20 cellular contexts compared by ENCODE assay signal in genomic region chrX:11080721-11081120, GRCh38. TPM values are rescaled to one million over a fixed set of nuclear protein-coding genes. Genes with fewer than 3 reads are reported as not detected.
A peak's percentile ranks its signal among the peaks of the same experiment; 100 is the strongest.
DNase-seq lines count a peak whose midpoint lies in the region; ATAC-seq and TF ChIP-seq lines count a peak whose summit lies in the region.
"Had no signal": no experiment of that assay in that cellular context is flagged by ENCODE, and none has a peak within 500 bp of the region (broad histone marks: within the 10 kb centered on the region; RNA-seq: fewer than 3 reads in every experiment).

No MANE protein-coding gene starts in this region.

- H4K12ac ChIP-seq in trophoblast cell (ENCODE audit: low read depth, low read length) = no peak overlapping the region

- no CpG with 5 or more reads among the region's 4 CpGs for WGBS in trophoblast cell (ENCODE audit: extremely low coverage, insufficient coverage, insufficient read length)
- WGBS in thyroid gland, 2 donors = 34 to 43% methylated on average over 4 of the region's 4 CpGs
- WGBS in ovary, 3 donors = 78 to 83% (median 83%) methylated on average over 4 of the region's 4 CpGs

- no peak overlapping the region for H4K91ac ChIP-seq in trophoblast cell (ENCODE audit: low read depth, low read length)

- H3K4me3 ChIP-seq in trophoblast cell (ENCODE audit: low read depth, low read length) = no peak overlapping the region
- H3K4me3 ChIP-seq in thyroid gland (replicated peaks in 1 of 3) = no peak overlapping the region
- no peak overlapping the region for H3K4me3 ChIP-seq in CD4-positive, alpha-beta memory T cell (ENCODE audit: low read length in 2 of 2)
- no peak overlapping the region for H3K4me3 ChIP-seq in ovary
- H3K4me3 ChIP-seq: BLaER1 had no signal

- ATAC-seq in HG03432 (IDR thresholded peaks at IDR 0.05; ENCODE audit: unreplicated experiment) = no peak
- ATAC-seq: CD8-positive, alpha-beta T cell had no signal

- peak overlapping the region in 2 of 3 experiments; percentile 72 to 84 for H3K27ac Mint-ChIP-seq in nephron
- no peak overlapping the region for H3K27ac Mint-ChIP-seq in CD4-positive, alpha-beta memory T cell
- H3K27ac Mint-ChIP-seq: CD14-positive monocyte; CD4-positive, CD25-positive, alpha-beta regulatory T cell; CD8-positive, alpha-beta T cell had no signal

- H3K4me1 Mint-ChIP-seq in nephron = peaks cover 10% of the 10 kb centered on the region
- no peaks in the 10 kb centered on the region for H3K4me1 Mint-ChIP-seq in CD4-positive, alpha-beta memory T cell
- H3K4me1 Mint-ChIP-seq: CD14-positive monocyte; CD4-positive, CD25-positive, alpha-beta regulatory T cell had no signal

- no peak overlapping the region for H2BK5ac ChIP-seq in trophoblast cell (ENCODE audit: low read depth, low read length, poor library complexity)

- no peak overlapping the region for H3K14ac ChIP-seq in trophoblast cell (ENCODE audit: low read length)

- no peak overlapping the region for H2AK5ac ChIP-seq in trophoblast cell (ENCODE audit: low read length)

- H2BK12ac ChIP-seq in trophoblast cell (ENCODE audit: low read length) = no peak overlapping the region

- H3K27ac ChIP-seq in trophoblast cell (ENCODE audit: low read depth, low read length) = no peak overlapping the region
- peak overlapping the region; percentile 50 to 69 (median 59) for H3K27ac ChIP-seq in thyroid gland
- H3K27ac ChIP-seq in CD4-positive, alpha-beta memory T cell (ENCODE audit: low read depth, low read length) = no peak overlapping the region
- no peak overlapping the region for H3K27ac ChIP-seq in ovary
- H3K27ac ChIP-seq: BLaER1 had no signal

- H3K27me3 ChIP-seq in trophoblast cell (ENCODE audit: insufficient read depth, low read length) = no peaks in the 10 kb centered on the region
- H3K27me3 ChIP-seq in thyroid gland = no peaks in the 10 kb centered on the region
- H3K27me3 ChIP-seq in CD4-positive, alpha-beta memory T cell (ENCODE audit: insufficient read depth, low read length) = no peaks in the 10 kb centered on the region
- no peaks in the 10 kb centered on the region for H3K27me3 ChIP-seq in ovary
- H3K27me3 ChIP-seq: BE2C had no signal

- TF ChIP-seq CTCF in nephron (IDR thresholded peaks at IDR 0.05; ENCODE audit: unreplicated experiment in 3 of 3) = no peak
- TF ChIP-seq CTCF in thyroid gland (IDR thresholded peaks at IDR 0.05) = no peak
- TF ChIP-seq CTCF in ovary (IDR thresholded peaks at IDR 0.05) = no peak

- H3K36me3 ChIP-seq in trophoblast cell (ENCODE audit: control insufficient read depth in 1 of 2, insufficient read depth in 2 of 2, low read length in 2 of 2) = no peaks in the 10 kb centered on the region
- H3K36me3 ChIP-seq in thyroid gland = no peaks in the 10 kb centered on the region
- no peaks in the 10 kb centered on the region for H3K36me3 ChIP-seq in CD4-positive, alpha-beta memory T cell (ENCODE audit: insufficient read depth, low read length)
- H3K36me3 ChIP-seq in ovary = no peaks in the 10 kb centered on the region
- H3K36me3 ChIP-seq: BE2C, BLaER1 had no signal

- no peak overlapping the region for H3K23ac ChIP-seq in trophoblast cell (ENCODE audit: low read length)

- no peaks in the 10 kb centered on the region for H3K79me1 ChIP-seq in trophoblast cell (ENCODE audit: low read length)

- H3K4me3 Mint-ChIP-seq in nephron = no peak overlapping the region
- no peak overlapping the region for H3K4me3 Mint-ChIP-seq in CD4-positive, alpha-beta memory T cell
- H3K4me3 Mint-ChIP-seq: CD14-positive monocyte; CD4-positive, CD25-positive, alpha-beta regulatory T cell; CD8-positive, alpha-beta T cell had no signal

- POLR2A ChIA-PET in CD4-positive, alpha-beta memory T cell (lab: Charles Lee; ENCODE audit: partially characterized antibody) = no interaction called here

- CTCF ChIA-PET in CD4-positive, alpha-beta memory T cell (lab: Charles Lee; ENCODE audit: partially characterized antibody) = no interaction called here

- H3K4ac ChIP-seq in trophoblast cell (ENCODE audit: low read depth, low read length) = no peak overlapping the region

- H3K4me1 ChIP-seq in trophoblast cell (ENCODE audit: control insufficient read depth in 1 of 2, insufficient read depth in 2 of 2, low read length in 2 of 2) (no peaks in the 10 kb centered on the region), thyroid gland (peaks cover 0 to 12% of the 10 kb centered on the region in 2 donors), ovary (ENCODE audit: insufficient read depth) (no peaks in the 10 kb centered on the region)
- H3K4me1 ChIP-seq in CD4-positive, alpha-beta memory T cell (ENCODE audit: insufficient read depth, low read length) = no peaks in the 10 kb centered on the region
- H3K4me1 ChIP-seq: BE2C, Caco-2 had no signal

- H3K9me3 ChIP-seq in trophoblast cell (ENCODE audit: insufficient read depth, low read depth, low read length) (no peaks in the 10 kb centered on the region), thyroid gland (no peaks in the 10 kb centered on the region), ovary (no peaks in the 10 kb centered on the region)
- H3K9me3 ChIP-seq in CD4-positive, alpha-beta memory T cell (ENCODE audit: control insufficient read depth in 1 of 2, low read length in 2 of 2) = no peaks in the 10 kb centered on the region
- H3K9me3 ChIP-seq: BE2C, BLaER1, Caco-2 had no signal

- no peak overlapping the region for H4K8ac ChIP-seq in trophoblast cell (ENCODE audit: low read depth, low read length)

- DNase-seq in kidney tubule cell (ENCODE audit: low spot score) = peak; percentile 32
- DNase-seq in trophoblast cell = peak; percentile 69 to 86
- peak; percentile 16 to 29 for DNase-seq in thyroid gland
- no peak for DNase-seq in CD4-positive, alpha-beta memory T cell
- DNase-seq in activated CD4-positive, CD25-positive, alpha-beta regulatory T cell (lab: John Stamatoyannopoulos, UW) = no peak
- no peak for DNase-seq in ovary
- DNase-seq: 8988T; ACHN; BE2C; C1 segment of cervical spinal cord; Caco-2; Calu3; CD4-positive, CD25-positive, alpha-beta regulatory T cell; CD8-positive, alpha-beta T cell; DMS79 treated with DMSO at 0.1 percent for 48 hours; GF-D8 had no signal

- intact Hi-C loops in thyroid gland (cut with DNase I) (no loop called here), ovary (cut with DNase I) (loop anchor here in 1 of 4 donors (10.0 kb wide), 1 partner anchor 196 kb away; no protein-coding TSS in a partner anchor)
- intact Hi-C loops in CD4-positive, alpha-beta memory T cell (cut with micrococcal nuclease) = no loop called here

- no peaks in the 10 kb centered on the region for H3K27me3 Mint-ChIP-seq in nephron (ENCODE audit: low read depth)
- no peaks in the 10 kb centered on the region for H3K27me3 Mint-ChIP-seq in CD4-positive, alpha-beta memory T cell
- H3K27me3 Mint-ChIP-seq: CD4-positive, CD25-positive, alpha-beta regulatory T cell had no signal

- H2AFZ ChIP-seq in trophoblast cell (ENCODE audit: insufficient read depth, low read length, poor library complexity) = no peak overlapping the region

- no peak overlapping the region for H2BK120ac ChIP-seq in trophoblast cell (ENCODE audit: insufficient read depth, low read length, poor library complexity)

- no peak for TF ChIP-seq EP300 in ovary (IDR thresholded peaks at IDR 0.05)

- H3K9me3 Mint-ChIP-seq in nephron = peaks cover 7% of the 10 kb centered on the region
- H3K9me3 Mint-ChIP-seq in CD4-positive, alpha-beta memory T cell = peaks cover 0 to 1% (median 0%) of the 10 kb centered on the region in 8 donors
- H3K9me3 Mint-ChIP-seq: CD8-positive, alpha-beta T cell had no signal

- H3K36me3 Mint-ChIP-seq in nephron (ENCODE audit: low read depth) = no peaks in the 10 kb centered on the region
- no peaks in the 10 kb centered on the region for H3K36me3 Mint-ChIP-seq in CD4-positive, alpha-beta memory T cell
- H3K36me3 Mint-ChIP-seq: CD14-positive monocyte; CD4-positive, CD25-positive, alpha-beta regulatory T cell; CD8-positive, alpha-beta T cell had no signal

- no peak overlapping the region for H3K4me2 ChIP-seq in trophoblast cell (ENCODE audit: low read length)
- H3K4me2 ChIP-seq: BLaER1 had no signal

- TF ChIP-seq POLR2A in thyroid gland (IDR thresholded peaks at IDR 0.05) (no peak), ovary (IDR thresholded peaks at IDR 0.05) (no peak)

- no peak overlapping the region for H3K9ac ChIP-seq in trophoblast cell (ENCODE audit: low read length)
- H3K9ac ChIP-seq: BLaER1 had no signal

- H3K79me2 ChIP-seq in trophoblast cell (ENCODE audit: control insufficient read depth, insufficient read depth, low read length, poor library complexity) = no peaks in the 10 kb centered on the region

- H3K18ac ChIP-seq in trophoblast cell (ENCODE audit: low read length) = no peak overlapping the region

RNA-seq across cellular contexts. Expression of gene HCCS, which starts 30.4 kb away (rescaled TPM):
- polyA plus RNA-seq in trophoblast cell (2013) = 27.9 and 28.0 TPM in 2 replicates
- total RNA-seq in thyroid gland = 10 to 100 TPM in 2 of 4 donors, 1 to 10 TPM in 2; 5.8 to 12.5 (median 9.8) TPM
- total RNA-seq in CD4-positive, alpha-beta memory T cell = 10 to 100 TPM; 12.8 to 15.2 TPM
- polyA plus RNA-seq in CD4-positive, alpha-beta memory T cell = 10 to 100 TPM; 26.8 to 30.4 TPM
- total RNA-seq in ovary = 10 to 100 TPM in 5 of 7 donors, 1 to 10 TPM in 2; 6.0 to 15.7 (median 14.2) TPM
- polyA plus RNA-seq in ovary = 10 to 100 TPM; 10.4 to 28.2 TPM

Comparison
In these comparisons a context has a peak if more than half of its experiments do, and no peak if none do; other contexts are left out.
1. DNase-seq: peak in kidney tubule cell (single experiment), trophoblast cell (2 of 2) and thyroid gland (2 of 2); none in CD4-positive, alpha-beta memory T cell (0 of 5), activated CD4-positive, CD25-positive, alpha-beta regulatory T cell (0 of 4) and ovary (0 of 5).
2. H3K27ac Mint-ChIP-seq: peak in nephron (2 of 3); none in CD4-positive, alpha-beta memory T cell (0 of 7).
3. H3K27ac ChIP-seq: peak in thyroid gland (3 of 3); none in trophoblast cell (single experiment), CD4-positive, alpha-beta memory T cell (single experiment) and ovary (0 of 2).